ENCODE assay signal across 29 cellular contexts in genomic region chr3:160945346-160945745, GRCh38.
"Had no signal": no experiment of that assay in that cellular context is flagged by ENCODE, and none has a peak within 500 bp of the region (broad histone marks: within the 10 kb centered on the region; RNA-seq: fewer than 3 reads in every experiment).

No MANE protein-coding gene starts in this region.

- DNase-seq: heart left ventricle; hypothalamus; immature natural killer cell; kidney; left colon; midbrain; mucosa of descending colon; naive thymus-derived CD8-positive, alpha-beta T cell; nucleus accumbens; pancreas; posterior cingulate gyrus; right lobe of liver; stimulated activated CD4-positive, alpha-beta T cell treated with anti-CD3 and anti-CD28 coated beads, Interleukin-1b, Interleukin-23, amount 100 ng/mL, for 48 hours; stimulated activated CD4-positive, alpha-beta T cell treated with anti-CD3 and anti-CD28 coated beads, Interleukin-2, amount 100 ng/mL, for 48 hours; stimulated activated CD4-positive, alpha-beta T cell treated with anti-CD3 and anti-CD28 coated beads, Interleukin-4, amount 100 ng/mL, for 4 hours; stimulated activated CD8-positive, alpha-beta memory T cell treated with anti-CD3 and anti-CD28 coated beads, Interleukin-4, amount 100 ng/mL, for 48 hours; stimulated activated naive CD4-positive, alpha-beta T cell treated with Interleukin-2 at 50 U/mL for 16 hours; stimulated activated naive CD8-positive, alpha-beta T cell treated with anti-CD3 and anti-CD28 coated beads, Interleukin-15, amount 100 ng/mL, for 72 hours; substantia nigra; upper lobe of left lung had no signal

- ATAC-seq: heart left ventricle; left colon; mucosa of descending colon; naive thymus-derived CD8-positive, alpha-beta T cell; pancreas; stimulated activated memory B cell treated with anti-CD40 and anti-IgM and Interleukin-4, amounts not matched to agents 10 μg/mL and 1 μg/mL and 100 μg/mL, for 72 hours; stimulated activated naive CD8-positive, alpha-beta T cell treated with anti-CD3 and anti-CD28 coated beads, Interleukin-15, amount 100 ng/mL, for 72 hours had no signal

- H3K27ac Mint-ChIP-seq: immature natural killer cell; naive thymus-derived CD8-positive, alpha-beta T cell; nephron; stimulated activated memory B cell treated with anti-CD40 and anti-IgM and Interleukin-4, amounts not matched to agents 10 μg/mL and 1 μg/mL and 100 μg/mL, for 72 hours; stimulated activated naive CD8-positive, alpha-beta T cell treated with anti-CD3 and anti-CD28 coated beads, Interleukin-15, amount 100 ng/mL, for 72 hours had no signal

- H3K27me3 Mint-ChIP-seq: stimulated activated memory B cell treated with anti-CD40 and anti-IgM and Interleukin-4, amounts not matched to agents 10 μg/mL and 1 μg/mL and 100 μg/mL, for 72 hours; stimulated activated naive CD8-positive, alpha-beta T cell treated with anti-CD3 and anti-CD28 coated beads, Interleukin-15, amount 100 ng/mL, for 72 hours had no signal

- H3K4me3 ChIP-seq: heart left ventricle, lung, mucosa of descending colon, pancreas, prostate gland, right atrium auricular region, right lobe of liver, smooth muscle cell, tibial nerve, upper lobe of left lung, vagina had no signal

- H3K4me3 Mint-ChIP-seq: immature natural killer cell; naive thymus-derived CD8-positive, alpha-beta T cell; nephron; neural crest cell; stimulated activated memory B cell treated with anti-CD40 and anti-IgM and Interleukin-4, amounts not matched to agents 10 μg/mL and 1 μg/mL and 100 μg/mL, for 72 hours; stimulated activated naive CD8-positive, alpha-beta T cell treated with anti-CD3 and anti-CD28 coated beads, Interleukin-15, amount 100 ng/mL, for 72 hours had no signal

- H3K36me3 Mint-ChIP-seq: naive thymus-derived CD8-positive, alpha-beta T cell; stimulated activated memory B cell treated with anti-CD40 and anti-IgM and Interleukin-4, amounts not matched to agents 10 μg/mL and 1 μg/mL and 100 μg/mL, for 72 hours had no signal

- H3K27me3 ChIP-seq: heart left ventricle, pancreas, right atrium auricular region, right lobe of liver, tibial nerve, upper lobe of left lung, vagina had no signal

- H3K9me3 Mint-ChIP-seq: immature natural killer cell; naive thymus-derived CD8-positive, alpha-beta T cell; stimulated activated memory B cell treated with anti-CD40 and anti-IgM and Interleukin-4, amounts not matched to agents 10 μg/mL and 1 μg/mL and 100 μg/mL, for 72 hours; stimulated activated naive CD8-positive, alpha-beta T cell treated with anti-CD3 and anti-CD28 coated beads, Interleukin-15, amount 100 ng/mL, for 72 hours had no signal

- H3K36me3 ChIP-seq: heart left ventricle, pancreas, prostate gland, right atrium auricular region, right lobe of liver, tibial nerve, upper lobe of left lung, vagina had no signal

- H3K4me2 ChIP-seq: smooth muscle cell had no signal

- H3K4me1 Mint-ChIP-seq: neural crest cell had no signal

- H3K27ac ChIP-seq: heart left ventricle, pancreas, prostate gland, right atrium auricular region, tibial nerve, upper lobe of left lung, vagina had no signal

- H3K4me1 ChIP-seq: prostate gland, vagina had no signal
